ENCODE assay signal across 2 cellular contexts in the genomic region with DNA sequence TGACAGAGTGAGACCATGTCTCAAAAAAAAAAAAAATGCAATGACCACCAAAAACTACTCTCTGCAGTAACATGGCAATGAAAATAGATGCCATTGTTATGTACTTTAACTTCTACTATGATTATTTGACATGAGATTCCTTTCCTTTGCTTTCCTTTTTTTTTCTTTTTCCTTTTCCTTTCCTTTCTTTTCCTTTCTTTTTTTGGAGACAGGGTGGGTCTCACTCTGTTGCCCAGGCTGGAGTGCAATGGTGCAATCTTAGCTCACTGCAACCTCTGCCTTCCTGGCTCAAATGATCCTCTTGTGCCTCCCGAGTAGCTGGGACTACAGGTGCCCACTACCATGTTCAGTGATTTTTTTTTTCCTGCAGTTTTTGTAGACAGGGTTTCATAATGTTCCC.
TF ChIP-seq lines count a peak whose summit lies in the region.

No MANE protein-coding gene starts in this region.

TF ChIP-seq in HEK293, 187 proteins besides CTCF, POLR2A, EP300 and RAD21 (continued from another document):
- no peak for TF ChIP-seq ZNF416 (tag by site-specific recombination; IDR thresholded peaks at IDR 0.05)
- TF ChIP-seq ZNF121 (tag by site-specific recombination; IDR thresholded peaks at IDR 0.05) = peak; percentile 57; the same call in 1 of the 2 replicates
- no peak for TF ChIP-seq GLI4 (tag by site-specific recombination; IDR thresholded peaks at IDR 0.05)
- TF ChIP-seq ZNF701 (tag by site-specific recombination; IDR thresholded peaks at IDR 0.05) = no peak
- TF ChIP-seq ZNF555 (tag by site-specific recombination; conservative IDR thresholded peaks at IDR 0.05) = no peak

TF ChIP-seq in SK-N-SH treated with all-trans-retinoic acid at 6 μM for 48 hours, 23 proteins besides CTCF, POLR2A, EP300 and RAD21:
- TF ChIP-seq, protein P1, sequence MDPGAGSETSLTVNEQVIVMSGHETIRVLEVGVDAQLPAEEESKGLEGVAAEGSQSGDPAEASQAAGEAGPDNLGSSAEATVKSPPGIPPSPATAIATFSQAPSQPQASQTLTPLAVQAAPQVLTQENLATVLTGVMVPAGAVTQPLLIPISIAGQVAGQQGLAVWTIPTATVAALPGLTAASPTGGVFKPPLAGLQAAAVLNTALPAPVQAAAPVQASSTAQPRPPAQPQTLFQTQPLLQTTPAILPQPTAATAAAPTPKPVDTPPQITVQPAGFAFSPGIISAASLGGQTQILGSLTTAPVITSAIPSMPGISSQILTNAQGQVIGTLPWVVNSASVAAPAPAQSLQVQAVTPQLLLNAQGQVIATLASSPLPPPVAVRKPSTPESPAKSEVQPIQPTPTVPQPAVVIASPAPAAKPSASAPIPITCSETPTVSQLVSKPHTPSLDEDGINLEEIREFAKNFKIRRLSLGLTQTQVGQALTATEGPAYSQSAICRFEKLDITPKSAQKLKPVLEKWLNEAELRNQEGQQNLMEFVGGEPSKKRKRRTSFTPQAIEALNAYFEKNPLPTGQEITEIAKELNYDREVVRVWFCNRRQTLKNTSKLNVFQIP (CRISPR knock-in tag; IDR thresholded peaks at IDR 0.05; ENCODE audit: borderline replicate concordance, low read depth) = no peak
- TF ChIP-seq, protein P2, sequence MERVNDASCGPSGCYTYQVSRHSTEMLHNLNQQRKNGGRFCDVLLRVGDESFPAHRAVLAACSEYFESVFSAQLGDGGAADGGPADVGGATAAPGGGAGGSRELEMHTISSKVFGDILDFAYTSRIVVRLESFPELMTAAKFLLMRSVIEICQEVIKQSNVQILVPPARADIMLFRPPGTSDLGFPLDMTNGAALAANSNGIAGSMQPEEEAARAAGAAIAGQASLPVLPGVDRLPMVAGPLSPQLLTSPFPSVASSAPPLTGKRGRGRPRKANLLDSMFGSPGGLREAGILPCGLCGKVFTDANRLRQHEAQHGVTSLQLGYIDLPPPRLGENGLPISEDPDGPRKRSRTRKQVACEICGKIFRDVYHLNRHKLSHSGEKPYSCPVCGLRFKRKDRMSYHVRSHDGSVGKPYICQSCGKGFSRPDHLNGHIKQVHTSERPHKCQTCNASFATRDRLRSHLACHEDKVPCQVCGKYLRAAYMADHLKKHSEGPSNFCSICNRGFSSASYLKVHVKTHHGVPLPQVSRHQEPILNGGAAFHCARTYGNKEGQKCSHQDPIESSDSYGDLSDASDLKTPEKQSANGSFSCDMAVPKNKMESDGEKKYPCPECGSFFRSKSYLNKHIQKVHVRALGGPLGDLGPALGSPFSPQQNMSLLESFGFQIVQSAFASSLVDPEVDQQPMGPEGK (CRISPR knock-in tag; IDR thresholded peaks at IDR 0.05; ENCODE audit: borderline replicate concordance) = no peak
- TF ChIP-seq, protein P3, sequence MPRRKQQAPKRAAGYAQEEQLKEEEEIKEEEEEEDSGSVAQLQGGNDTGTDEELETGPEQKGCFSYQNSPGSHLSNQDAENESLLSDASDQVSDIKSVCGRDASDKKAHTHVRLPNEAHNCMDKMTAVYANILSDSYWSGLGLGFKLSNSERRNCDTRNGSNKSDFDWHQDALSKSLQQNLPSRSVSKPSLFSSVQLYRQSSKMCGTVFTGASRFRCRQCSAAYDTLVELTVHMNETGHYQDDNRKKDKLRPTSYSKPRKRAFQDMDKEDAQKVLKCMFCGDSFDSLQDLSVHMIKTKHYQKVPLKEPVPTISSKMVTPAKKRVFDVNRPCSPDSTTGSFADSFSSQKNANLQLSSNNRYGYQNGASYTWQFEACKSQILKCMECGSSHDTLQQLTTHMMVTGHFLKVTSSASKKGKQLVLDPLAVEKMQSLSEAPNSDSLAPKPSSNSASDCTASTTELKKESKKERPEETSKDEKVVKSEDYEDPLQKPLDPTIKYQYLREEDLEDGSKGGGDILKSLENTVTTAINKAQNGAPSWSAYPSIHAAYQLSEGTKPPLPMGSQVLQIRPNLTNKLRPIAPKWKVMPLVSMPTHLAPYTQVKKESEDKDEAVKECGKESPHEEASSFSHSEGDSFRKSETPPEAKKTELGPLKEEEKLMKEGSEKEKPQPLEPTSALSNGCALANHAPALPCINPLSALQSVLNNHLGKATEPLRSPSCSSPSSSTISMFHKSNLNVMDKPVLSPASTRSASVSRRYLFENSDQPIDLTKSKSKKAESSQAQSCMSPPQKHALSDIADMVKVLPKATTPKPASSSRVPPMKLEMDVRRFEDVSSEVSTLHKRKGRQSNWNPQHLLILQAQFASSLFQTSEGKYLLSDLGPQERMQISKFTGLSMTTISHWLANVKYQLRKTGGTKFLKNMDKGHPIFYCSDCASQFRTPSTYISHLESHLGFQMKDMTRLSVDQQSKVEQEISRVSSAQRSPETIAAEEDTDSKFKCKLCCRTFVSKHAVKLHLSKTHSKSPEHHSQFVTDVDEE (CRISPR knock-in tag; IDR thresholded peaks at IDR 0.05) = no peak
- TF ChIP-seq PPARA (CRISPR knock-in tag; IDR thresholded peaks at IDR 0.05; ENCODE audit: borderline replicate concordance) (no peak), OSR1 (CRISPR knock-in tag; IDR thresholded peaks at IDR 0.05) (no peak), ESRRG (CRISPR knock-in tag; IDR thresholded peaks at IDR 0.05) (no peak), ISL1 (CRISPR knock-in tag; IDR thresholded peaks at IDR 0.05) (no peak), ZNF70 (CRISPR knock-in tag; IDR thresholded peaks at IDR 0.05) (no peak), CSDC2 (CRISPR knock-in tag; IDR thresholded peaks at IDR 0.05) (no peak), ZNF8 (CRISPR knock-in tag; IDR thresholded peaks at IDR 0.05) (no peak)
- TF ChIP-seq, protein P4, sequence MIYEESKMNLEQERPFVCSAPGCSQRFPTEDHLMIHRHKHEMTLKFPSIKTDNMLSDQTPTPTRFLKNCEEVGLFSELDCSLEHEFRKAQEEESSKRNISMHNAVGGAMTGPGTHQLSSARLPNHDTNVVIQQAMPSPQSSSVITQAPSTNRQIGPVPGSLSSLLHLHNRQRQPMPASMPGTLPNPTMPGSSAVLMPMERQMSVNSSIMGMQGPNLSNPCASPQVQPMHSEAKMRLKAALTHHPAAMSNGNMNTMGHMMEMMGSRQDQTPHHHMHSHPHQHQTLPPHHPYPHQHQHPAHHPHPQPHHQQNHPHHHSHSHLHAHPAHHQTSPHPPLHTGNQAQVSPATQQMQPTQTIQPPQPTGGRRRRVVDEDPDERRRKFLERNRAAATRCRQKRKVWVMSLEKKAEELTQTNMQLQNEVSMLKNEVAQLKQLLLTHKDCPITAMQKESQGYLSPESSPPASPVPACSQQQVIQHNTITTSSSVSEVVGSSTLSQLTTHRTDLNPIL (CRISPR knock-in tag; IDR thresholded peaks at IDR 0.05; ENCODE audit: low read depth) = no peak
